Comparison of ENCODE assay signal across 10 cellular contexts in genomic region chr4:99815597-99816011, GRCh38. TPM values are rescaled to one million over a fixed set of nuclear protein-coding genes. Genes with fewer than 3 reads are reported as not detected.
A peak's percentile ranks its signal among the peaks of the same experiment; 100 is the strongest.
DNase-seq lines count a peak whose midpoint lies in the region; ATAC-seq and TF ChIP-seq lines count a peak whose summit lies in the region.
"Had no signal": no experiment of that assay in that cellular context is flagged by ENCODE, and none has a peak within 500 bp of the region (broad histone marks: within the 10 kb centered on the region; RNA-seq: fewer than 3 reads in every experiment).

No MANE protein-coding gene starts in this region.

- H3K27me3 ChIP-seq in right atrium auricular region: no peaks in the 10 kb centered on the region
- H3K27me3 ChIP-seq in Peyer's patch: no peaks in the 10 kb centered on the region
- no peaks in the 10 kb centered on the region for H3K27me3 ChIP-seq in upper lobe of left lung

- no peak for DNase-seq in Right ventricle myocardium superior
- no peak for DNase-seq in right atrium auricular region (ENCODE audit: low spot score)
- DNase-seq in Peyer's patch: peak in 2 of 3 donors; percentile 51 to 85
- DNase-seq in fibroblast of mammary gland (ENCODE audit: low read depth): peak; percentile 49
- peak in 1 of 2 donors; percentile 88 for DNase-seq in upper lobe of left lung
- no peak for DNase-seq in superior temporal gyrus (ENCODE audit: extremely low spot score)
- DNase-seq in mesenteric fat pad (ENCODE audit: low spot score): no peak
- DNase-seq in UCSD-AML1 (lab: John Stamatoyannopoulos, UW; ENCODE audit: unreplicated experiment): no peak

- no peak for TF ChIP-seq EP300 in upper lobe of left lung (IDR thresholded peaks at IDR 0.05)

- WGBS in upper lobe of left lung, 2 donors: 58 to 80% methylated on average over 1 of the region's 1 CpG

- ATAC-seq in Right ventricle myocardium superior (ENCODE audit: poor library complexity): peak; percentile 26
- ATAC-seq in upper lobe of left lung (ENCODE audit: low FRiP score in 2 of 2): peak; percentile 48 to 89
- ATAC-seq: left lobe of liver, Panc1 had no signal

- TF ChIP-seq CTCF in right atrium auricular region (IDR thresholded peaks at IDR 0.05) (no peak), Peyer's patch (IDR thresholded peaks at IDR 0.05) (no peak), fibroblast of mammary gland (conservative IDR thresholded peaks at IDR 0.05; ENCODE audit: control insufficient read depth, insufficient read depth, low read depth, low read length) (no peak), upper lobe of left lung (IDR thresholded peaks at IDR 0.05) (no peak)

- H3K36me3 ChIP-seq in right atrium auricular region: no peaks in the 10 kb centered on the region
- H3K36me3 ChIP-seq in Peyer's patch: no peaks in the 10 kb centered on the region
- H3K36me3 ChIP-seq in upper lobe of left lung: no peaks in the 10 kb centered on the region

- peaks cover 0 to 12% of the 10 kb centered on the region in 2 donors for H3K4me1 ChIP-seq in right atrium auricular region
- H3K4me1 ChIP-seq in Peyer's patch: peaks cover 0 to 13% (median 6%) of the 10 kb centered on the region in 4 donors
- H3K4me1 ChIP-seq in upper lobe of left lung: peaks cover 5 to 26% (median 15%) of the 10 kb centered on the region in 4 donors

- no peaks in the 10 kb centered on the region for H3K9me3 ChIP-seq in right atrium auricular region
- no peaks in the 10 kb centered on the region for H3K9me3 ChIP-seq in Peyer's patch
- H3K9me3 ChIP-seq in upper lobe of left lung: no peaks in the 10 kb centered on the region

- TF ChIP-seq POLR2A in Peyer's patch (IDR thresholded peaks at IDR 0.05): no peak
- TF ChIP-seq POLR2A in upper lobe of left lung (IDR thresholded peaks at IDR 0.05): no peak

- H3K27ac ChIP-seq in right atrium auricular region: no peak overlapping the region
- H3K27ac ChIP-seq in Peyer's patch: peak overlapping the region; percentile 55 to 84 (median 75)
- H3K27ac ChIP-seq in upper lobe of left lung: peak overlapping the region in 3 of 4 donors; percentile 26 to 50 (median 35)

- no peak overlapping the region for H3K4me3 ChIP-seq in right atrium auricular region
- H3K4me3 ChIP-seq in Peyer's patch: no peak overlapping the region
- no peak overlapping the region for H3K4me3 ChIP-seq in fibroblast of mammary gland (ENCODE audit: control insufficient read depth, low read depth, low read length)
- no peak overlapping the region for H3K4me3 ChIP-seq in upper lobe of left lung

- intact Hi-C loops in Right ventricle myocardium superior (cut with DNase I): no loop called here

RNA-seq across cellular contexts. Expression of gene DAPP1, which starts 1.0 kb away (rescaled TPM):
- total RNA-seq in Right ventricle myocardium superior (0.51 TPM), right atrium auricular region (1 to 10 TPM in 1 of 2 donors, not detected in 1; 1.3 TPM), Peyer's patch (10 to 100 TPM in 1 of 4 donors, 1 to 10 TPM in 2, not detected in 1; 1.1 to 47.0 (median 5.0) TPM), upper lobe of left lung (10 to 100 TPM in 3 of 6 donors, 1 to 10 TPM in 3; 5.6 to 14.5 (median 10.6) TPM), mesenteric fat pad (4.9 TPM)

Comparison
In these comparisons a context has a peak if more than half of its experiments do, and no peak if none do; other contexts are left out.
1. DNase-seq: peak in Peyer's patch (2 of 3) and fibroblast of mammary gland (single experiment); none in Right ventricle myocardium superior (single experiment), right atrium auricular region (single experiment), superior temporal gyrus (single experiment), mesenteric fat pad (single experiment) and UCSD-AML1 (single experiment).
2. H3K27ac ChIP-seq: peak in Peyer's patch (4 of 4) and upper lobe of left lung (3 of 4); none in right atrium auricular region (0 of 2).